In the genomic region with DNA sequence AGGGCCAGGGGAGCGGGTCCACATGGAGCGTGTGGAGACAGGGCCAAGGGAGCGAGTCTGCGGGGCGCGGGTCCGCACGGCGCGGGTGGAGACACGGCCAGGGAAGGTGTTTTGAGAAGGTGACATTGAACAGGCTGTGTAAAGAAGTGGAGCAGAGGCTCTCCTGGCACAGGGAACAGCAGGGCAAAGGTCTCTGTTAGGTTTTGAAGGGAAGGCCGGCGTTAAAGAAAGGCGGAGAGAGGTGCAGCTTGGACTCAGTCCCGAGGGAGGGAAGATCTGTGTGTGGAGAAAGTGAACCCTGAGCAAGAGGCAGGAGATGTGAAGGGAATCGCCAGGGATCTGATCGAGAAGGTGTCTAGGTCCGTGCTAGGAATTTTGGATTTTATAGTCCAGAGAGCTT, we compare ENCODE assay signal across 10 cellular contexts. TPM values are rescaled to one million over a fixed set of nuclear protein-coding genes. Genes with fewer than 3 reads are reported as not detected.
DNase-seq lines count a peak whose midpoint lies in the region; ATAC-seq and TF ChIP-seq lines count a peak whose summit lies in the region.
"Had no signal": no experiment of that assay in that cellular context is flagged by ENCODE, and none has a peak within 500 bp of the region (broad histone marks: within the 10 kb centered on the region; RNA-seq: fewer than 3 reads in every experiment).

No MANE protein-coding gene starts in this region.

- no peak for ATAC-seq in HG03108 (IDR thresholded peaks at IDR 0.05; ENCODE audit: unreplicated experiment)

- H3K36me3 ChIP-seq in HEK293 (ENCODE audit: control insufficient read depth in 2 of 2, insufficient read depth in 1 of 2, low read length in 2 of 2) (peaks cover 14 to 33% of the 10 kb centered on the region in 2 experiments; a peak in 2 of 3 replicates), adipocyte (ENCODE audit: control insufficient read depth, insufficient read depth, low read length, severe bottlenecking) (peaks cover 4% of the 10 kb centered on the region), mesodermal cell (ENCODE audit: control insufficient read depth, insufficient read depth, low read length) (peaks cover 26% of the 10 kb centered on the region)
- H3K36me3 ChIP-seq in effector memory CD4-positive, alpha-beta T cell (ENCODE audit: control insufficient read depth, insufficient read depth, low read length): no peaks in the 10 kb centered on the region

- DNase-seq in AG04450 (ENCODE audit: low read depth, low spot score) (no peak), adipocyte (ENCODE audit: low read depth) (no peak), NCI-H1105 treated with DMSO at 0.1 percent for 48 hours (lab: John Stamatoyannopoulos, UW) (no peak), RKO (ENCODE audit: low spot score) (no peak)
- DNase-seq in effector memory CD4-positive, alpha-beta T cell: no peak
- DNase-seq: NCI-H345 had no signal

- POLR2A ChIA-PET in AG04450 (lab: Yijun Ruan, JAX): no interaction called here
- POLR2A ChIA-PET in HEK293 (lab: Yijun Ruan, JAX): no interaction called here

- H3K9me3 ChIP-seq in AG04450 (ENCODE audit: control insufficient read depth, insufficient read depth, low read length) (no peaks in the 10 kb centered on the region), HEK293 (ENCODE audit: control insufficient read depth, insufficient read depth, low read depth, low read length) (no peaks in the 10 kb centered on the region), adipocyte (ENCODE audit: control insufficient read depth, low read length) (no peaks in the 10 kb centered on the region), mesodermal cell (ENCODE audit: control insufficient read depth, low read length) (no peaks in the 10 kb centered on the region)
- H3K9me3 ChIP-seq in effector memory CD4-positive, alpha-beta T cell (ENCODE audit: control insufficient read depth, low read length): no peaks in the 10 kb centered on the region

- CTCF ChIA-PET in AG04450 (lab: Charles Lee): no interaction called here
- CTCF ChIA-PET in HEK293 (lab: Yijun Ruan, JAX): no interaction called here

- TF ChIP-seq CTCF in AG04450 (IDR thresholded peaks at IDR 0.05; ENCODE audit: low read depth, low read length) (no peak), HEK293 (tag by site-specific recombination; IDR thresholded peaks at IDR 0.05) (no peak)

- H3K27ac ChIP-seq in AG04450 (ENCODE audit: low read depth, low read length) (no peak overlapping the region), HEK293 (ENCODE audit: extremely low read depth, low read depth, low read length) (peak overlapping the region; percentile 17; the same call in 1 of the 2 replicates), mesodermal cell (ENCODE audit: low read depth, low read length, severe bottlenecking) (no peak overlapping the region)
- H3K27ac ChIP-seq in effector memory CD4-positive, alpha-beta T cell (ENCODE audit: insufficient read depth, low read length, poor library complexity, severe bottlenecking): no peak overlapping the region
- H3K27ac ChIP-seq: HL-60 had no signal

- H3K9ac ChIP-seq in adipocyte (ENCODE audit: low read length): no peak overlapping the region

- H3K27me3 ChIP-seq in AG04450 (ENCODE audit: control insufficient read depth, insufficient read depth, low read length) (no peaks in the 10 kb centered on the region), adipocyte (replicated peaks; ENCODE audit: control insufficient read depth, insufficient read depth, low read length) (no peaks in the 10 kb centered on the region)
- no peaks in the 10 kb centered on the region for H3K27me3 ChIP-seq in effector memory CD4-positive, alpha-beta T cell (replicated peaks; ENCODE audit: control insufficient read depth, insufficient read depth, low read length, poor library complexity, severe bottlenecking)

- H3K4me1 ChIP-seq in HEK293 (ENCODE audit: control insufficient read depth, insufficient read depth, low read length): 0 out of 2 replicates have a peak, but pooled peaks cover 3% of the 10 kb centered on the region
- no peaks in the 10 kb centered on the region for H3K4me1 ChIP-seq in adipocyte (ENCODE audit: control insufficient read depth, insufficient read depth, low read length)
- peaks cover 6% of the 10 kb centered on the region for H3K4me1 ChIP-seq in mesodermal cell (ENCODE audit: control insufficient read depth, insufficient read depth, low read length, poor library complexity, severe bottlenecking)
- peaks cover 7% of the 10 kb centered on the region for H3K4me1 ChIP-seq in effector memory CD4-positive, alpha-beta T cell (ENCODE audit: control insufficient read depth, insufficient read depth, low read length, poor library complexity, severe bottlenecking)

- H3K4me3 ChIP-seq in AG04450 (ENCODE audit: low read depth, low read length) (0 out of 2 replicates have a peak overlapping the region, but pooled peaks have one; percentile 1), HEK293 (ENCODE audit: low read depth, low read length) (0 out of 2 replicates have a peak overlapping the region, but pooled peaks have one; percentile 1), adipocyte (ENCODE audit: low read length) (peak overlapping the region; percentile 25), mesodermal cell (ENCODE audit: extremely low read depth, insufficient read depth, low read length, poor library complexity, severe bottlenecking) (peak overlapping the region; percentile 26)
- H3K4me3 ChIP-seq in effector memory CD4-positive, alpha-beta T cell (ENCODE audit: insufficient read depth, low read depth, low read length, poor library complexity, severe bottlenecking): no peak overlapping the region

- WGBS in mesodermal cell (ENCODE audit: insufficient coverage in 2 of 2), 2 experiments: 47 to 52% methylated on average over 18 of the region's 18 CpGs

TF ChIP-seq in HEK293, 187 proteins besides CTCF, POLR2A, EP300 and RAD21:
- no peak for TF ChIP-seq ZNF366 (tag by site-specific recombination; conservative IDR thresholded peaks at IDR 0.05)
- peak; percentile 65 for TF ChIP-seq PRDM1 (tag by site-specific recombination; IDR thresholded peaks at IDR 0.05)
- TF ChIP-seq, protein P1, sequence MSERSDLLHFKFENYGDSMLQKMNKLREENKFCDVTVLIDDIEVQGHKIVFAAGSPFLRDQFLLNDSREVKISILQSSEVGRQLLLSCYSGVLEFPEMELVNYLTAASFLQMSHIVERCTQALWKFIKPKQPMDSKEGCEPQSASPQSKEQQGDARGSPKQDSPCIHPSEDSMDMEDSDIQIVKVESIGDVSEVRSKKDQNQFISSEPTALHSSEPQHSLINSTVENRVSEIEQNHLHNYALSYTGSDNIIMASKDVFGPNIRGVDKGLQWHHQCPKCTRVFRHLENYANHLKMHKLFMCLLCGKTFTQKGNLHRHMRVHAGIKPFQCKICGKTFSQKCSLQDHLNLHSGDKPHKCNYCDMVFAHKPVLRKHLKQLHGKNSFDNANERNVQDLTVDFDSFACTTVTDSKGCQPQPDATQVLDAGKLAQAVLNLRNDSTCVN (tag by site-specific recombination; optimal IDR thresholded peaks at IDR 0.05): peak; percentile 14
- TF ChIP-seq ZNF223 (tag by site-specific recombination; IDR thresholded peaks at IDR 0.05): no peak
- no peak for TF ChIP-seq ZNF658 (tag by site-specific recombination; IDR thresholded peaks at IDR 0.05)
- TF ChIP-seq ZBTB20 (tag by site-specific recombination; IDR thresholded peaks at IDR 0.05): no peak
- TF ChIP-seq SP2 (tag by site-specific recombination; IDR thresholded peaks at IDR 0.05): peak; percentile 17; the same call in 1 of the 2 replicates
- TF ChIP-seq ZBTB48 (tag by site-specific recombination; IDR thresholded peaks at IDR 0.05): peak; percentile 80

RNA-seq across cellular contexts. Expression of a gene that starts 1.8 kb away (rescaled TPM):
- 17.3 and 19.6 TPM in 2 replicates for polyA plus RNA-seq in AG04450 (2011; rRNA removed)
- 5.2 and 10.6 TPM in 2 replicates for polyA minus RNA-seq in AG04450 (2011; rRNA and poly(A)+ RNA removed)
- polyA plus RNA-seq in mesodermal cell (2013, experiment 1 of 2): 15.6 TPM
- 16.2 TPM for polyA plus RNA-seq in mesodermal cell (2013, experiment 2 of 2)

RNA-seq across cellular contexts. Expression of a gene that starts 2.1 kb away (rescaled TPM):
- 4.1 and 6.3 TPM in 2 replicates for polyA plus RNA-seq in AG04450 (2011; rRNA removed)
- polyA minus RNA-seq in AG04450 (2011; rRNA and poly(A)+ RNA removed): 24.4 and 27.2 TPM in 2 replicates
- polyA plus RNA-seq in mesodermal cell (2013, experiment 1 of 2): 46.3 TPM
- polyA plus RNA-seq in mesodermal cell (2013, experiment 2 of 2): 38.4 TPM

RNA-seq across cellular contexts. Expression of a gene that starts 21.4 kb away (rescaled TPM):
- 8.9 and 15.1 TPM in 2 replicates for polyA plus RNA-seq in AG04450 (2011; rRNA removed)
- 31.7 and 48.7 TPM in 2 replicates for polyA minus RNA-seq in AG04450 (2011; rRNA and poly(A)+ RNA removed)
- 28.9 TPM for polyA plus RNA-seq in mesodermal cell (2013, experiment 1 of 2)
- polyA plus RNA-seq in mesodermal cell (2013, experiment 2 of 2): 25.1 TPM
